20 cellular contexts compared by ENCODE assay signal in the genomic region with DNA sequence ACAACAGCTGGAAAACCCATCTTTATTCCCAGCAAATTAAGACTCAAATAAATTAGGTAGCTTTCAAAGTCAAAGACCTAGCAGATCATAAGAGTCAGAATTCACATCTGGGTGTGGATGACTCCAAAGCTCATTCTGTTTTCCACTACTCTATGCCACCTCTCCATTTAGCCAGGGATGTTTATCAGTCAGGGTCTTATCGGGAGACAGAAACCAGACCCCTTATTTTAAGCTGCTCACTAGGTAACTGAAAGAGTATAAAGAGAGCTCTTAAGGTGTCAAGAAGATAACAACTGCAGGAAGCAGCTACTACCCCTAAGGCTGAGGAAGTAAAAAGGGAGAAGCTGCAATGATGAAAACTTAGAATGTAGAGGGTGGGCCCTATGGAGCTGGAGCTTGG.
"Had no signal": no experiment of that assay in that cellular context is flagged by ENCODE, and none has a peak within 500 bp of the region (broad histone marks: within the 10 kb centered on the region; RNA-seq: fewer than 3 reads in every experiment).

No MANE protein-coding gene starts in this region.

- H3K4me1 ChIP-seq: breast epithelium had no signal

- H3K9me3 Mint-ChIP-seq: effector memory CD8-positive, alpha-beta T cell; natural killer cell had no signal

- H3K27ac ChIP-seq: breast epithelium, foreskin keratinocyte, left ventricle myocardium inferior, neutrophil, parathyroid adenoma, sigmoid colon had no signal

- H3K9ac ChIP-seq: parathyroid adenoma had no signal

- H3K9me3 ChIP-seq: breast epithelium, left ventricle myocardium inferior, mucosa of descending colon, neutrophil, sigmoid colon had no signal

- H3K4me3 Mint-ChIP-seq: effector memory CD8-positive, alpha-beta T cell; natural killer cell had no signal

- H3K4me3 ChIP-seq: breast epithelium, left ventricle myocardium inferior, mucosa of descending colon, sigmoid colon, spleen had no signal

- H3K36me3 ChIP-seq: breast epithelium, left ventricle myocardium inferior, neutrophil, sigmoid colon, spleen had no signal

- H3K36me3 Mint-ChIP-seq: natural killer cell had no signal

- DNase-seq: activated CD4-positive, alpha-beta T cell treated with anti-CD3 and anti-CD28 coated beads, Interleukin-2, amount 50 U/mL, for 1 hour; activated CD4-positive, CD25-positive, alpha-beta regulatory T cell; activated CD8-positive, alpha-beta memory T cell treated with anti-CD3 and anti-CD28 coated beads for 24 hours; activated gamma-delta T cell treated with Interleukin-2 at 50 U/mL for 16 hours; aorta; cerebellar nuclear complex; dermis blood vessel endothelial cell; effector memory CD8-positive, alpha-beta T cell; foreskin keratinocyte; glutamatergic neuron; hypothalamus; kidney; left ventricle myocardium inferior; mucosa of descending colon; natural killer cell; sigmoid colon; spleen had no signal

- H3K27ac Mint-ChIP-seq: effector memory CD8-positive, alpha-beta T cell; natural killer cell had no signal

- H3K27me3 Mint-ChIP-seq: effector memory CD8-positive, alpha-beta T cell had no signal

- H3K27me3 ChIP-seq: breast epithelium, foreskin keratinocyte, neutrophil, sigmoid colon, spleen had no signal
